13 cellular contexts compared by ENCODE assay signal in the genomic region with DNA sequence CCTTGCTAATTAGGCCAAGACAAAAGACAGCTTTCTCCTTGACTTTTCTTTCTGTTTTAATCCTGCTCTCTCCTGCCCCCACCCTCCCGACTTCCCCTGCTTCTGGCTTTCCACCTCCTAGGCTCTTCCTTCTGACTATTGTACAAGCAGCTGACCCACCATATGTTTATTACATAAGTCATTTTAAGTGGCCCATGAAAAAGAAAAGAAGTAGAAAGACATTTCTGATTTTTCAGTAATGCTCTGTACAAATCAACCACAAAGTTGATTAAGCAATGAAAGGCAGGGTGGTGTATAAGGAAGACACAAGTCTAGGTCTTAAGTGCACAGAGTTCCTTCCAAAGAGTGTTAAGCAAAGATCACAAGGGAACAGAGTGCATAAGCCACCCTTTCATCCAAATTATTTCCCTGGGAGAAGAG. TPM values are rescaled to one million over a fixed set of nuclear protein-coding genes. Genes with fewer than 3 reads are reported as not detected.
DNase-seq lines count a peak whose midpoint lies in the region; ATAC-seq, FAIRE-seq and TF ChIP-seq lines count a peak whose summit lies in the region.
"Had no signal": no experiment of that assay in that cellular context is flagged by ENCODE, and none has a peak within 500 bp of the region (broad histone marks: within the 10 kb centered on the region; RNA-seq: fewer than 3 reads in every experiment).

No MANE protein-coding gene starts in this region.

- no peaks in the 10 kb centered on the region for H3K4me1 ChIP-seq in sigmoid colon

- no peak for TF ChIP-seq POLR2A in GM12891 (IDR thresholded peaks at IDR 0.05; ENCODE audit: low read depth, low read length)
- no peak for TF ChIP-seq POLR2A in sigmoid colon (IDR thresholded peaks at IDR 0.05)

- intact Hi-C loops in sigmoid colon (cut with DNase I), result no loop called here

- H3K27ac Mint-ChIP-seq in T-helper 17 cell, result no peak overlapping the region

- H3K4me3 ChIP-seq in WERI-Rb-1 (ENCODE audit: low read depth, low read length) (no peak overlapping the region), sigmoid colon (no peak overlapping the region)

- H3K36me3 ChIP-seq in WERI-Rb-1 (no peaks in the 10 kb centered on the region), sigmoid colon (no peaks in the 10 kb centered on the region)

- H3K9me3 ChIP-seq in T-helper 17 cell (ENCODE audit: control insufficient read depth, low read length, poor library complexity, severe bottlenecking) (no peaks in the 10 kb centered on the region), WERI-Rb-1 (ENCODE audit: severe bottlenecking) (no peaks in the 10 kb centered on the region), sigmoid colon (no peaks in the 10 kb centered on the region)
- H3K9me3 ChIP-seq: Caco-2 had no signal

- ATAC-seq in T-helper 17 cell (no peak), GM18867 (IDR thresholded peaks at IDR 0.05; ENCODE audit: unreplicated experiment) (no peak)

- H3K27me3 Mint-ChIP-seq in T-helper 17 cell, result no peaks in the 10 kb centered on the region

- H3K4me1 Mint-ChIP-seq in T-helper 17 cell, result peaks cover 37% of the 10 kb centered on the region

- H3K36me3 Mint-ChIP-seq in T-helper 17 cell (ENCODE audit: low read depth), result peaks cover 11% of the 10 kb centered on the region
- H3K36me3 Mint-ChIP-seq: naive B cell had no signal

- WGBS in sigmoid colon, 2 donors, result 15 to 28% methylated on average over 1 of the region's 1 CpG

- no peak overlapping the region for H3K27ac ChIP-seq in WERI-Rb-1
- peak overlapping the region in 2 of 4 donors; percentile 11 to 37 for H3K27ac ChIP-seq in sigmoid colon
- H3K27ac ChIP-seq: KMS-11 had no signal

- no peak for TF ChIP-seq EP300 in sigmoid colon (IDR thresholded peaks at IDR 0.05)

- DNase-seq in AML-193 (lab: John Stamatoyannopoulos, UW) (peak; percentile 80 to 81), GM12891 (ENCODE audit: insufficient read length, low spot score) (no peak), T-helper 17 cell (no peak), iPS-NIHi11 (ENCODE audit: low spot score) (peak; percentile 18), NCI-H748 treated with DMSO at 0.1 percent for 48 hours (lab: John Stamatoyannopoulos, UW) (no peak), WERI-Rb-1 (no peak), sigmoid colon (no peak)
- DNase-seq: amniotic stem cell; Caco-2; naive B cell; stimulated activated CD4-positive, alpha-beta T cell treated with anti-CD3 and anti-CD28 coated beads, Interleukin-1b, Interleukin-23, amount 100 ng/mL, for 48 hours had no signal

- peak; percentile 40 for FAIRE-seq in GM12891 (lab: Jason Lieb, UNC)

- no peak for TF ChIP-seq CTCF in WERI-Rb-1 (IDR thresholded peaks at IDR 0.05; ENCODE audit: low read depth, low read length)
- TF ChIP-seq CTCF in sigmoid colon (IDR thresholded peaks at IDR 0.05), result no peak

- H3K27me3 ChIP-seq in WERI-Rb-1 (ENCODE audit: insufficient read depth, low read depth, severe bottlenecking), result no peaks in the 10 kb centered on the region
- H3K27me3 ChIP-seq in sigmoid colon, result peaks cover 0 to 14% (median 0%) of the 10 kb centered on the region in 3 donors

- peak overlapping the region; percentile 75 for H3K4me3 Mint-ChIP-seq in T-helper 17 cell

TF ChIP-seq in GM12891, 5 proteins besides CTCF, POLR2A, EP300 and RAD21:
- TF ChIP-seq POLR2AphosphoS5 (IDR thresholded peaks at IDR 0.05; ENCODE audit: low read depth, low read length) (no peak), POU2F2 (IDR thresholded peaks at IDR 0.05; ENCODE audit: low read depth, low read length) (no peak), SPI1 (IDR thresholded peaks at IDR 0.05; ENCODE audit: low read depth, low read length) (no peak), TAF1 (IDR thresholded peaks at IDR 0.05; ENCODE audit: low read depth, low read length) (no peak), PAX5 (IDR thresholded peaks at IDR 0.05; ENCODE audit: insufficient read depth, low read length, severe bottlenecking) (no peak)

RNA-seq across cellular contexts. Expression of a gene that starts 18.2 kb away (rescaled TPM):
- polyA plus RNA-seq in GM12891 (2012; ENCODE audit: low read depth, missing spikeins), result 3.8 TPM
- total RNA-seq in T-helper 17 cell (10 to 100 TPM; 79.9 to 84.0 TPM), sigmoid colon (1 to 10 TPM; 3.3 to 6.1 (median 5.6) TPM)
- 10 to 100 TPM in 2 of 3 donors, 1 to 10 TPM in 1; 9.0 to 35.1 (median 16.5) TPM for polyA plus RNA-seq in sigmoid colon

RNA-seq across cellular contexts. Expression of a gene that starts 30.2 kb away (rescaled TPM):
- polyA plus RNA-seq in GM12891 (2012; ENCODE audit: low read depth, missing spikeins), result not detected
- total RNA-seq in T-helper 17 cell, result not detected
- 1 to 10 TPM in 3 of 4 donors, under 1 TPM in 1; 0.95 to 1.7 (median 1.2) TPM for total RNA-seq in sigmoid colon
- under 1 TPM; 0.23 to 0.74 (median 0.60) TPM for polyA plus RNA-seq in sigmoid colon
- total RNA-seq: Caco-2 had no signal

RNA-seq across cellular contexts. Expression of a gene that starts 45.5 kb away (rescaled TPM):
- 2.0 TPM for polyA plus RNA-seq in GM12891 (2012; ENCODE audit: low read depth, missing spikeins)
- total RNA-seq in T-helper 17 cell (10 to 100 TPM; 24.5 to 26.4 TPM), sigmoid colon (under 1 TPM; 0.16 to 0.55 (median 0.31) TPM)
- 1 to 10 TPM; 2.4 to 6.2 (median 4.4) TPM for polyA plus RNA-seq in sigmoid colon

RNA-seq across cellular contexts. Expression of a gene that starts 54.0 kb away (rescaled TPM):
- 0.04 TPM for polyA plus RNA-seq in GM12891 (2012; ENCODE audit: low read depth, missing spikeins)
- total RNA-seq in T-helper 17 cell, result not detected
- 1 to 10 TPM; 1.3 to 2.2 (median 1.5) TPM for total RNA-seq in sigmoid colon
- polyA plus RNA-seq in sigmoid colon, result 1 to 10 TPM in 2 of 3 donors, under 1 TPM in 1; 0.92 to 1.3 (median 1.2) TPM

RNA-seq across cellular contexts. Expression of a gene that starts 57.5 kb away (rescaled TPM):
- 0.21 TPM for polyA plus RNA-seq in GM12891 (2012; ENCODE audit: low read depth, missing spikeins)
- total RNA-seq in T-helper 17 cell (under 1 TPM; 0.50 to 0.99 TPM), sigmoid colon (10 to 100 TPM in 1 of 4 donors, 1 to 10 TPM in 3; 7.7 to 12.8 (median 8.3) TPM)
- polyA plus RNA-seq in sigmoid colon, result 10 to 100 TPM in 2 of 3 donors, 1 to 10 TPM in 1; 9.6 to 27.6 (median 13.9) TPM

Comparison
In these comparisons a context has a peak if more than half of its experiments do, and no peak if none do; other contexts are left out.
1. DNase-seq: peak in AML-193 (2 of 2) and iPS-NIHi11 (single experiment); none in GM12891 (single experiment), T-helper 17 cell (0 of 3), NCI-H748 treated with DMSO at 0.1 percent for 48 hours (single experiment), WERI-Rb-1 (single experiment) and sigmoid colon (single experiment).
2. RNA of a gene that starts 18.2 kb away (total RNA-seq): 79.9 to 84.0 TPM in T-helper 17 cell; 3.3 to 6.1 TPM in sigmoid colon; every median in the first group is over 10 times any median in the second.
3. RNA of a gene that starts 45.5 kb away (total RNA-seq): 24.5 to 26.4 TPM in T-helper 17 cell; 0.16 to 0.55 TPM in sigmoid colon; every median in the first group is over 10 times any median in the second.